In the genomic region with DNA sequence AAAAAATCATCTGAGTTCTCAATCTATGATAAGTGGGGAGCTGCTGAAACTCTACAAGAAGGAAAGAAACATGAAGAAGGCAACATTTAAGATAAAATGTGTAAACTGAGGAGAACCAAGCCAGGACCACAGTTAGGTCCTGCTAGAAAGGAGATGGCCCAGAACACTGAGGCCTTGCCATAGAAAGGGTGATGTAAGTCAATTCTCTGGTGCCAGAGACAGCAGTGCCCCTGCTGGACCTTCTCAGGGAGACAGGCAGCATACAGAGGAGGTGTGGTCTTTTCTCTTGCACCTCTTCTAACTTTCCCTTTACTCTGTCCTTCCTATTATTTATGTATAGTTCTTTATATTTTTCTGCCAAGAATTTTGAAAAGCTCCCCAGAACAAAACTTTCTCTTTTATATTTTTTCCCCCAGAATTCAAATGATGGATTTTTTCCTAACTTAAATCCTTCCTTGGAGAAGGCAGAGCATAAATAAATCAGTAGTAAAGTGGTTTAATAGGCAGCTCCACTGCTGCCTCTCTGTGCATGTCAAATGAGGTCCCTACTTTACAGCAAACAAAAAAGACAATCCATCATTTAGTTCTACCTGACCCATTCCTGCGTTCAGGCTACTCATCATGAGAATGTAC, we compare ENCODE assay signal across 8 cellular contexts. TPM values are rescaled to one million over a fixed set of nuclear protein-coding genes. Genes with fewer than 3 reads are reported as not detected.
DNase-seq lines count a peak whose midpoint lies in the region; ATAC-seq and TF ChIP-seq lines count a peak whose summit lies in the region.

No MANE protein-coding gene starts in this region.

- H3K36me3 Mint-ChIP-seq in brain: peaks cover 3% of the 10 kb centered on the region

- in situ Hi-C loops in ACHN (cut with HindIII; ENCODE audit: low pct_ligation_motif_present, low pct_unique_long_range_greater_than_20kb, low sequenced_read_pairs): no loop called here
- in situ Hi-C loops in G401 (cut with HindIII; ENCODE audit: low sequenced_read_pairs): no loop called here

- peak; percentile 77 for DNase-seq in ACHN
- DNase-seq in G401 (ENCODE audit: low spot score): peak; percentile 60
- peak; percentile 14 for DNase-seq in NCI-H2227 treated with DMSO at 0.1 percent for 48 hours (lab: John Stamatoyannopoulos, UW)
- DNase-seq in left lobe of liver (ENCODE audit: low spot score): no peak
- DNase-seq in foreskin melanocyte: no peak
- no peak for DNase-seq in activated effector memory CD4-positive, alpha-beta T cell treated with Interleukin-2 at 50 U/mL for 16 hours

- TF ChIP-seq CTCF in brain (conservative IDR thresholded peaks at IDR 0.05): peak; percentile 51 to 58

- ATAC-seq in left lobe of liver (peak; percentile 68), HG03469 (IDR thresholded peaks at IDR 0.05; ENCODE audit: unreplicated experiment) (no peak)

- H3K27me3 Mint-ChIP-seq in brain: peaks cover 3% of the 10 kb centered on the region

- H3K9me3 Mint-ChIP-seq in brain: no peaks in the 10 kb centered on the region

- H3K4me1 Mint-ChIP-seq in brain: peaks cover 54% of the 10 kb centered on the region

- H3K27ac Mint-ChIP-seq in brain: peak overlapping the region in 3 of 5 experiments; percentile 40 to 68 (median 51)

- H3K4me3 Mint-ChIP-seq in brain: no peak overlapping the region

RNA-seq across cellular contexts. Expression of gene UQCC2, which starts 9.0 kb away (rescaled TPM):
- total RNA-seq in G401 (2014; rRNA removed; shearing (Covaris generic)): 24.9 and 51.4 TPM in 2 replicates
- 148 TPM for polyA plus RNA-seq in brain (ENCODE audit: insufficient read depth, low read depth, low replicate concordance)
- total RNA-seq in left lobe of liver: 34.9 TPM

RNA-seq across cellular contexts. Expression of gene IP6K3, which starts 44.2 kb away (rescaled TPM):
- 42.6 and 51.1 TPM in 2 replicates for total RNA-seq in G401 (2014; rRNA removed; shearing (Covaris generic))
- polyA plus RNA-seq in brain (ENCODE audit: insufficient read depth, low read depth, low replicate concordance): 6.4 TPM
- 4.1 TPM for total RNA-seq in left lobe of liver

Comparison
In these comparisons a context has a peak if more than half of its experiments do, and no peak if none do; other contexts are left out.
1. DNase-seq: peak in ACHN (single experiment), G401 (single experiment) and NCI-H2227 treated with DMSO at 0.1 percent for 48 hours (single experiment); none in left lobe of liver (single experiment), foreskin melanocyte (single experiment) and activated effector memory CD4-positive, alpha-beta T cell treated with Interleukin-2 at 50 U/mL for 16 hours (single experiment).